In genomic region chr2:56168163-56168562, GRCh38 we compare ENCODE assay signal across 14 cellular contexts. TPM values are rescaled to one million over a fixed set of nuclear protein-coding genes. Genes with fewer than 3 reads are reported as not detected.
DNase-seq lines count a peak whose midpoint lies in the region; ATAC-seq lines count a peak whose summit lies in the region.
"Had no signal": no experiment of that assay in that cellular context is flagged by ENCODE, and none has a peak within 500 bp of the region (broad histone marks: within the 10 kb centered on the region; RNA-seq: fewer than 3 reads in every experiment).

No MANE protein-coding gene starts in this region.

- WGBS in GM23248 (ENCODE audit: low coverage in 1 of 2, low lambda C conversion rate in 2 of 2, missing lambda C conversion rate in 2 of 2), 2 experiments: 5 to 6% methylated on average over 3 of the region's 3 CpGs

- peaks cover 13% of the 10 kb centered on the region for H3K4me1 ChIP-seq in GM23248 (ENCODE audit: insufficient read depth)

- H3K9me2 ChIP-seq in GM23248 (ENCODE audit: insufficient read depth): peaks cover 5% of the 10 kb centered on the region; the same call in 1 of the 2 replicates

- in situ Hi-C loops in GM23248 (cut with MboI): no loop called here

- H3K27ac ChIP-seq in GM23248: peak overlapping the region; percentile 55

- ATAC-seq in GM19395 (IDR thresholded peaks at IDR 0.05; ENCODE audit: unreplicated experiment): no peak
- ATAC-seq: activated T-helper 17 cell treated with anti-CD3 and anti-CD28 coated beads, Interleukin-2, amount 50 U/mL, for 72 hours; stimulated activated naive CD8-positive, alpha-beta T cell treated with anti-CD3 and anti-CD28 coated beads, Interleukin-15, Interleukin-2, amounts not matched to agents 100 U/mL and 50 U/mL, for 24 hours had no signal

- no peaks in the 10 kb centered on the region for H4K20me1 ChIP-seq in GM23248 (ENCODE audit: insufficient read depth)

- H3K4me2 ChIP-seq in GM23248 (ENCODE audit: unreplicated experiment): peak overlapping the region; percentile 65

- H3K4me3 ChIP-seq in GM23248: no peak overlapping the region
- no peak overlapping the region for H3K4me3 ChIP-seq in skeletal muscle cell (ENCODE audit: low read depth, low read length)

- no peaks in the 10 kb centered on the region for H3K36me3 ChIP-seq in GM23248 (ENCODE audit: low read depth)

- H3F3A ChIP-seq in GM23248 (ENCODE audit: insufficient read depth): no peaks in the 10 kb centered on the region

- no peak overlapping the region for H2AFZ ChIP-seq in GM23248

- H3K79me2 ChIP-seq in GM23248 (ENCODE audit: insufficient read depth): no peaks in the 10 kb centered on the region

- no peaks in the 10 kb centered on the region for H3K9me3 ChIP-seq in GM23248 (ENCODE audit: low read depth)

- 0 out of 2 replicates have a peak overlapping the region, but pooled peaks have one; percentile 12 for H3K9ac ChIP-seq in GM23248

- no peaks in the 10 kb centered on the region for H3K27me3 ChIP-seq in GM23248 (replicated peaks; ENCODE audit: insufficient read depth)

- DNase-seq in GM23248 (peak; percentile 64), NCI-H226 (peak; percentile 65), fibroblast of gingiva (ENCODE audit: low read depth) (peak; percentile 32), skeletal muscle cell (ENCODE audit: low read depth) (peak; percentile 31), NCI-H2227 treated with DMSO at 0.1 percent for 48 hours (lab: John Stamatoyannopoulos, UW) (no peak), OCI-M2 (lab: John Stamatoyannopoulos, UW; ENCODE audit: unreplicated experiment) (no peak)
- DNase-seq: activated CD4-positive, alpha-beta T cell treated with anti-CD3 and anti-CD28 coated beads for 1 hour; central memory CD4-positive, alpha-beta T cell; NCI-H524; nucleus accumbens; stimulated activated CD4-positive, alpha-beta T cell treated with anti-CD3 and anti-CD28 coated beads, Interleukin-2, amount 100 ng/mL, for 24 hours; stimulated activated naive CD8-positive, alpha-beta T cell treated with anti-CD3 and anti-CD28 coated beads, Interleukin-15, Interleukin-2, amounts not matched to agents 100 U/mL and 50 U/mL, for 24 hours had no signal

RNA-seq across cellular contexts. Expression of gene CCDC85A, which starts 15.6 kb away (rescaled TPM):
- total RNA-seq in GM23248 (2014; rRNA removed; shearing (Covaris generic)): 4.2 and 9.9 TPM in 2 replicates
- 1.6 TPM in 2 replicates for polyA plus RNA-seq in GM23248 (2016; fragmentation: Nextera tagmentation; extraction: Ambion mirVana)
- total RNA-seq: activated T-helper 17 cell treated with anti-CD3 and anti-CD28 coated beads, Interleukin-2, amount 50 U/mL, for 72 hours had no signal

Comparison
In these comparisons a context has a peak if more than half of its experiments do, and no peak if none do; other contexts are left out.
1. DNase-seq: peak in GM23248 (single experiment), NCI-H226 (single experiment), fibroblast of gingiva (single experiment) and skeletal muscle cell (single experiment); none in NCI-H2227 treated with DMSO at 0.1 percent for 48 hours (single experiment) and OCI-M2 (single experiment).